1 cellular context compared by ENCODE assay signal in the genomic region with DNA sequence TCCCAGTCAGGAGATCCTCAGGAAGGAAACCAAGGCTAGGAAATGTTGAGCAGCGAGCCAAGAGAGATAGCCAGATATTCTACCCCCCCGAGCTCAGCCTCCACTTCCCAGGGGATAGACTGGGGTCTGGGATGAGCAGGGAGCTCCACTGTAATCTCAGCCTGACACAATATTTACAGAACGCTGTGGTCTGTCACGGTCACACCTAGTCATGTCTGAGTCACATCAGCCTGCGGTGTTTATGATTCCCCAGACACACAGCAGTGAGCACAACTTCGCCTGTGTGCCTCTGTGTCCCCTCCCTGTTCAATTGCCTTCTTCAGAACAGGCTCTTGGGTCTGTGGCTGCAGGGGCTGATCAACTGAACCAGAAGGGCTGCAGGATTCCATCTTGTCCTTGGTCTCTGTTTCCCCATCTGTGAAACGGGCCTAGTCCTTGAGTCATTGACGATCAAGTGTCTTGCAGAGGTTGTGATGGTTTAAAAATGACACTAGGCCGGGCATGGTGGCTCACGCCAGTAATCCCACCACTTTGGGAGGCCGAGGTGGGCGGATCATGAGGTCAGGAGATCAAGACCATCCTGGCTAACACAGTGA.
TF ChIP-seq lines count a peak whose summit lies in the region.

No MANE protein-coding gene starts in this region.

TF ChIP-seq in HEK293, 187 proteins besides CTCF, POLR2A, EP300 and RAD21 (continued from another document and continues in another):
- TF ChIP-seq, protein P1, sequence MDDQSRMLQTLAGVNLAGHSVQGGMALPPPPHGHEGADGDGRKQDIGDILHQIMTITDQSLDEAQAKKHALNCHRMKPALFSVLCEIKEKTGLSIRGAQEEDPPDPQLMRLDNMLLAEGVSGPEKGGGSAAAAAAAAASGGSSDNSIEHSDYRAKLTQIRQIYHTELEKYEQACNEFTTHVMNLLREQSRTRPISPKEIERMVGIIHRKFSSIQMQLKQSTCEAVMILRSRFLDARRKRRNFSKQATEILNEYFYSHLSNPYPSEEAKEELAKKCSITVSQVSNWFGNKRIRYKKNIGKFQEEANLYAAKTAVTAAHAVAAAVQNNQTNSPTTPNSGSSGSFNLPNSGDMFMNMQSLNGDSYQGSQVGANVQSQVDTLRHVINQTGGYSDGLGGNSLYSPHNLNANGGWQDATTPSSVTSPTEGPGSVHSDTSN (CRISPR knock-in tag; IDR thresholded peaks at IDR 0.05): no peak
- TF ChIP-seq FEZF1 (tag by site-specific recombination; IDR thresholded peaks at IDR 0.05) (no peak), YY2 (tag by site-specific recombination; IDR thresholded peaks at IDR 0.05) (no peak), ZIC2 (tag by site-specific recombination; IDR thresholded peaks at IDR 0.05) (peak; percentile 72), ZNF555 (tag by site-specific recombination; conservative IDR thresholded peaks at IDR 0.05) (no peak), ZNF202 (tag by site-specific recombination; IDR thresholded peaks at IDR 0.05; ENCODE audit: borderline replicate concordance) (no peak), ZNF585B (tag by site-specific recombination; IDR thresholded peaks at IDR 0.05) (no peak), GLIS1 (tag by site-specific recombination; IDR thresholded peaks at IDR 0.05) (peak; percentile 85), KLF8 (tag by site-specific recombination; IDR thresholded peaks at IDR 0.05) (no peak), ZNF37A (tag by site-specific recombination; IDR thresholded peaks at IDR 0.05) (no peak), ZNF600 (tag by site-specific recombination; IDR thresholded peaks at IDR 0.05) (peak; percentile 77), ZNF311 (tag by site-specific recombination; IDR thresholded peaks at IDR 0.05; ENCODE audit: borderline replicate concordance) (no peak), TRIM28 (IDR thresholded peaks at IDR 0.05; ENCODE audit: borderline replicate concordance, low read length) (no peak), HOXA7 (CRISPR knock-in tag; IDR thresholded peaks at IDR 0.05; ENCODE audit: borderline replicate concordance) (no peak), SP7 (tag by site-specific recombination; IDR thresholded peaks at IDR 0.05) (0 out of 2 replicates have a peak, but pooled peaks have one; percentile 31), ZNF549 (tag by site-specific recombination; IDR thresholded peaks at IDR 0.05) (no peak), ZNF776 (tag by site-specific recombination; IDR thresholded peaks at IDR 0.05; ENCODE audit: borderline replicate concordance) (no peak), BCL11A (tag by site-specific recombination; IDR thresholded peaks at IDR 0.05; ENCODE audit: low read depth) (no peak), ZNF155 (tag by site-specific recombination; IDR thresholded peaks at IDR 0.05) (no peak), ZFP69B (tag by site-specific recombination; IDR thresholded peaks at IDR 0.05) (no peak), ZBTB1 (tag by site-specific recombination; IDR thresholded peaks at IDR 0.05) (no peak), ZBTB8A (tag by site-specific recombination; IDR thresholded peaks at IDR 0.05) (no peak), ZNF658 (tag by site-specific recombination; IDR thresholded peaks at IDR 0.05) (no peak), ZNF211 (tag by site-specific recombination; IDR thresholded peaks at IDR 0.05; ENCODE audit: low read depth) (no peak), ZNF324 (tag by site-specific recombination; IDR thresholded peaks at IDR 0.05) (no peak), ZNF350 (tag by site-specific recombination; IDR thresholded peaks at IDR 0.05) (no peak), SCRT2 (tag by site-specific recombination; IDR thresholded peaks at IDR 0.05) (no peak), SP3 (tag by site-specific recombination; IDR thresholded peaks at IDR 0.05) (no peak), MYNN (tag by site-specific recombination; IDR thresholded peaks at IDR 0.05; ENCODE audit: borderline replicate concordance) (no peak), ZNF10 (tag by site-specific recombination; IDR thresholded peaks at IDR 0.05) (no peak)
- TF ChIP-seq, protein P2, sequence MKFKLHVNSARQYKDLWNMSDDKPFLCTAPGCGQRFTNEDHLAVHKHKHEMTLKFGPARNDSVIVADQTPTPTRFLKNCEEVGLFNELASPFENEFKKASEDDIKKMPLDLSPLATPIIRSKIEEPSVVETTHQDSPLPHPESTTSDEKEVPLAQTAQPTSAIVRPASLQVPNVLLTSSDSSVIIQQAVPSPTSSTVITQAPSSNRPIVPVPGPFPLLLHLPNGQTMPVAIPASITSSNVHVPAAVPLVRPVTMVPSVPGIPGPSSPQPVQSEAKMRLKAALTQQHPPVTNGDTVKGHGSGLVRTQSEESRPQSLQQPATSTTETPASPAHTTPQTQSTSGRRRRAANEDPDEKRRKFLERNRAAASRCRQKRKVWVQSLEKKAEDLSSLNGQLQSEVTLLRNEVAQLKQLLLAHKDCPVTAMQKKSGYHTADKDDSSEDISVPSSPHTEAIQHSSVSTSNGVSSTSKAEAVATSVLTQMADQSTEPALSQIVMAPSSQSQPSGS (tag by site-specific recombination; IDR thresholded peaks at IDR 0.05; ENCODE audit: low read depth): no peak
- TF ChIP-seq, protein P3, sequence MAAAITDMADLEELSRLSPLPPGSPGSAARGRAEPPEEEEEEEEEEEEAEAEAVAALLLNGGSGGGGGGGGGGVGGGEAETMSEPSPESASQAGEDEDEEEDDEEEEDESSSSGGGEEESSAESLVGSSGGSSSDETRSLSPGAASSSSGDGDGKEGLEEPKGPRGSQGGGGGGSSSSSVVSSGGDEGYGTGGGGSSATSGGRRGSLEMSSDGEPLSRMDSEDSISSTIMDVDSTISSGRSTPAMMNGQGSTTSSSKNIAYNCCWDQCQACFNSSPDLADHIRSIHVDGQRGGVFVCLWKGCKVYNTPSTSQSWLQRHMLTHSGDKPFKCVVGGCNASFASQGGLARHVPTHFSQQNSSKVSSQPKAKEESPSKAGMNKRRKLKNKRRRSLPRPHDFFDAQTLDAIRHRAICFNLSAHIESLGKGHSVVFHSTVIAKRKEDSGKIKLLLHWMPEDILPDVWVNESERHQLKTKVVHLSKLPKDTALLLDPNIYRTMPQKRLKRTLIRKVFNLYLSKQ (tag by site-specific recombination; IDR thresholded peaks at IDR 0.05; ENCODE audit: borderline replicate concordance): no peak
- TF ChIP-seq, protein P4, sequence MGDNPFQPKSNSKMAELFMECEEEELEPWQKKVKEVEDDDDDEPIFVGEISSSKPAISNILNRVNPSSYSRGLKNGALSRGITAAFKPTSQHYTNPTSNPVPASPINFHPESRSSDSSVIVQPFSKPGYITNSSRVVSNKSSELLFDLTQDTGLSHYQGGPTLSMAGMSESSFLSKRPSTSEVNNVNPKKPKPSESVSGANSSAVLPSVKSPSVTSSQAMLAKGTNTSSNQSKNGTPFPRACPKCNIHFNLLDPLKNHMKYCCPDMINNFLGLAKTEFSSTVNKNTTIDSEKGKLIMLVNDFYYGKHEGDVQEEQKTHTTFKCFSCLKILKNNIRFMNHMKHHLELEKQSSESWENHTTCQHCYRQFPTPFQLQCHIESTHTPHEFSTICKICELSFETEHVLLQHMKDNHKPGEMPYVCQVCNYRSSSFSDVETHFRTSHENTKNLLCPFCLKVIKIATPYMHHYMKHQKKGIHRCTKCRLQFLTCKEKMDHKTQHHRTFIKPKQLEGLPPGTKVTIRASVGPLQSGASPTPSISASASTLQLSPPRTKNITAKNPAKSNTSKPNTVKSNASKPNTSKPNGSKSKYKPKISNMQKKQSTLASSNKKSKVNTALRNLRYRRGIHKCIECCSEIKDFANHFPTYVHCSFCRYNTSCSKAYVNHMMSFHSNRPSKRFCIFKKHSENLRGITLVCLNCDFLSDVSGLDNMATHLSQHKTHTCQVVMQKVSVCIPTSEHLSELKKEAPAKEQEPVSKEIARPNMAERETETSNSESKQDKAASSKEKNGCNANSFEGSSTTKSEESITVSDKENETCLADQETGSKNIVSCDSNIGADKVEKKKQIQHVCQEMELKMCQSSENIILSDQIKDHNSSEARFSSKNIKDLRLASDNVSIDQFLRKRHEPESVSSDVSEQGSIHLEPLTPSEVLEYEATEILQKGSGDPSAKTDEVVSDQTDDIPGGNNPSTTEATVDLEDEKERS (tag by site-specific recombination; IDR thresholded peaks at IDR 0.05): no peak
- TF ChIP-seq, protein P5, sequence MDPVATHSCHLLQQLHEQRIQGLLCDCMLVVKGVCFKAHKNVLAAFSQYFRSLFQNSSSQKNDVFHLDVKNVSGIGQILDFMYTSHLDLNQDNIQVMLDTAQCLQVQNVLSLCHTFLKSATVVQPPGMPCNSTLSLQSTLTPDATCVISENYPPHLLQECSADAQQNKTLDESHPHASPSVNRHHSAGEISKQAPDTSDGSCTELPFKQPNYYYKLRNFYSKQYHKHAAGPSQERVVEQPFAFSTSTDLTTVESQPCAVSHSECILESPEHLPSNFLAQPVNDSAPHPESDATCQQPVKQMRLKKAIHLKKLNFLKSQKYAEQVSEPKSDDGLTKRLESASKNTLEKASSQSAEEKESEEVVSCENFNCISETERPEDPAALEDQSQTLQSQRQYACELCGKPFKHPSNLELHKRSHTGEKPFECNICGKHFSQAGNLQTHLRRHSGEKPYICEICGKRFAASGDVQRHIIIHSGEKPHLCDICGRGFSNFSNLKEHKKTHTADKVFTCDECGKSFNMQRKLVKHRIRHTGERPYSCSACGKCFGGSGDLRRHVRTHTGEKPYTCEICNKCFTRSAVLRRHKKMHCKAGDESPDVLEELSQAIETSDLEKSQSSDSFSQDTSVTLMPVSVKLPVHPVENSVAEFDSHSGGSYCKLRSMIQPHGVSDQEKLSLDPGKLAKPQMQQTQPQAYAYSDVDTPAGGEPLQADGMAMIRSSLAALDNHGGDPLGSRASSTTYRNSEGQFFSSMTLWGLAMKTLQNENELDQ (tag by site-specific recombination; IDR thresholded peaks at IDR 0.05; ENCODE audit: low read depth): no peak
- TF ChIP-seq, protein P6, sequence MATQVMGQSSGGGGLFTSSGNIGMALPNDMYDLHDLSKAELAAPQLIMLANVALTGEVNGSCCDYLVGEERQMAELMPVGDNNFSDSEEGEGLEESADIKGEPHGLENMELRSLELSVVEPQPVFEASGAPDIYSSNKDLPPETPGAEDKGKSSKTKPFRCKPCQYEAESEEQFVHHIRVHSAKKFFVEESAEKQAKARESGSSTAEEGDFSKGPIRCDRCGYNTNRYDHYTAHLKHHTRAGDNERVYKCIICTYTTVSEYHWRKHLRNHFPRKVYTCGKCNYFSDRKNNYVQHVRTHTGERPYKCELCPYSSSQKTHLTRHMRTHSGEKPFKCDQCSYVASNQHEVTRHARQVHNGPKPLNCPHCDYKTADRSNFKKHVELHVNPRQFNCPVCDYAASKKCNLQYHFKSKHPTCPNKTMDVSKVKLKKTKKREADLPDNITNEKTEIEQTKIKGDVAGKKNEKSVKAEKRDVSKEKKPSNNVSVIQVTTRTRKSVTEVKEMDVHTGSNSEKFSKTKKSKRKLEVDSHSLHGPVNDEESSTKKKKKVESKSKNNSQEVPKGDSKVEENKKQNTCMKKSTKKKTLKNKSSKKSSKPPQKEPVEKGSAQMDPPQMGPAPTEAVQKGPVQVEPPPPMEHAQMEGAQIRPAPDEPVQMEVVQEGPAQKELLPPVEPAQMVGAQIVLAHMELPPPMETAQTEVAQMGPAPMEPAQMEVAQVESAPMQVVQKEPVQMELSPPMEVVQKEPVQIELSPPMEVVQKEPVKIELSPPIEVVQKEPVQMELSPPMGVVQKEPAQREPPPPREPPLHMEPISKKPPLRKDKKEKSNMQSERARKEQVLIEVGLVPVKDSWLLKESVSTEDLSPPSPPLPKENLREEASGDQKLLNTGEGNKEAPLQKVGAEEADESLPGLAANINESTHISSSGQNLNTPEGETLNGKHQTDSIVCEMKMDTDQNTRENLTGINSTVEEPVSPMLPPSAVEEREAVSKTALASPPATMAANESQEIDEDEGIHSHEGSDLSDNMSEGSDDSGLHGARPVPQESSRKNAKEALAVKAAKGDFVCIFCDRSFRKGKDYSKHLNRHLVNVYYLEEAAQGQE (tag by site-specific recombination; IDR thresholded peaks at IDR 0.05): no peak
- TF ChIP-seq, protein P7, sequence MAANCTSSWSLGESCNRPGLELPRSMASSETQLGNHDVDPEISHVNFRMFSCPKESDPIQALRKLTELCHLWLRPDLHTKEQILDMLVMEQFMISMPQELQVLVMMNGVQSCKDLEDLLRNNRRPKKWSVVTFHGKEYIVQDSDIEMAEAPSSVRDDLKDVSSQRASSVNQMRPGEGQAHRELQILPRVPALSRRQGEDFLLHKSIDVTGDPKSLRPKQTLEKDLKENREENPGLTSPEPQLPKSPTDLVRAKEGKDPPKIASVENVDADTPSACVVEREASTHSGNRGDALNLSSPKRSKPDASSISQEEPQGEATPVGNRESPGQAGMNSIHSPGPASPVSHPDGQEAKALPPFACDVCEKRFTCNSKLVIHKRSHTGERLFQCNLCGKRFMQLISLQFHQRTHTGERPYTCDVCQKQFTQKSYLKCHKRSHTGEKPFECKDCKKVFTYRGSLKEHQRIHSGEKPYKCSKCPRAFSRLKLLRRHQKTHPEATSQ (tag by site-specific recombination; IDR thresholded peaks at IDR 0.05): no peak; the same call in 1 of the 2 replicates
- TF ChIP-seq, protein P8, sequence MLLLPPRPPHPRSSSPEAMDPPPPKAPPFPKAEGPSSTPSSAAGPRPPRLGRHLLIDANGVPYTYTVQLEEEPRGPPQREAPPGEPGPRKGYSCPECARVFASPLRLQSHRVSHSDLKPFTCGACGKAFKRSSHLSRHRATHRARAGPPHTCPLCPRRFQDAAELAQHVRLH (tag by site-specific recombination; IDR thresholded peaks at IDR 0.05): no peak
- TF ChIP-seq, protein P9, sequence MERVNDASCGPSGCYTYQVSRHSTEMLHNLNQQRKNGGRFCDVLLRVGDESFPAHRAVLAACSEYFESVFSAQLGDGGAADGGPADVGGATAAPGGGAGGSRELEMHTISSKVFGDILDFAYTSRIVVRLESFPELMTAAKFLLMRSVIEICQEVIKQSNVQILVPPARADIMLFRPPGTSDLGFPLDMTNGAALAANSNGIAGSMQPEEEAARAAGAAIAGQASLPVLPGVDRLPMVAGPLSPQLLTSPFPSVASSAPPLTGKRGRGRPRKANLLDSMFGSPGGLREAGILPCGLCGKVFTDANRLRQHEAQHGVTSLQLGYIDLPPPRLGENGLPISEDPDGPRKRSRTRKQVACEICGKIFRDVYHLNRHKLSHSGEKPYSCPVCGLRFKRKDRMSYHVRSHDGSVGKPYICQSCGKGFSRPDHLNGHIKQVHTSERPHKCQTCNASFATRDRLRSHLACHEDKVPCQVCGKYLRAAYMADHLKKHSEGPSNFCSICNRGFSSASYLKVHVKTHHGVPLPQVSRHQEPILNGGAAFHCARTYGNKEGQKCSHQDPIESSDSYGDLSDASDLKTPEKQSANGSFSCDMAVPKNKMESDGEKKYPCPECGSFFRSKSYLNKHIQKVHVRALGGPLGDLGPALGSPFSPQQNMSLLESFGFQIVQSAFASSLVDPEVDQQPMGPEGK (tag by site-specific recombination; IDR thresholded peaks at IDR 0.05): no peak
